Comparison of ENCODE assay signal across 8 cellular contexts in genomic region chr9:98192503-98193335, GRCh38. TPM values are rescaled to one million over a fixed set of nuclear protein-coding genes. Genes with fewer than 3 reads are reported as not detected.
DNase-seq lines count a peak whose midpoint lies in the region; ATAC-seq and TF ChIP-seq lines count a peak whose summit lies in the region.

A gene with protein sequence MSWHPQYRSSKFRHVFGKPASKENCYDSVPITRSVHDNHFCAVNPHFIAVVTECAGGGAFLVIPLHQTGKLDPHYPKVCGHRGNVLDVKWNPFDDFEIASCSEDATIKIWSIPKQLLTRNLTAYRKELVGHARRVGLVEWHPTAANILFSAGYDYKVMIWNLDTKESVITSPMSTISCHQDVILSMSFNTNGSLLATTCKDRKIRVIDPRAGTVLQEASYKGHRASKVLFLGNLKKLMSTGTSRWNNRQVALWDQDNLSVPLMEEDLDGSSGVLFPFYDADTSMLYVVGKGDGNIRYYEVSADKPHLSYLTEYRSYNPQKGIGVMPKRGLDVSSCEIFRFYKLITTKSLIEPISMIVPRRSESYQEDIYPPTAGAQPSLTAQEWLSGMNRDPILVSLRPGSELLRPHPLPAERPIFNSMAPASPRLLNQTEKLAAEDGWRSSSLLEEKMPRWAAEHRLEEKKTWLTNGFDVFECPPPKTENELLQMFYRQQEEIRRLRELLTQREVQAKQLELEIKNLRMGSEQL (minus strand): TSS chr9:98192637. CDS start chr9:98157660, 34,977 bp downstream.

- H3K4me1 Mint-ChIP-seq in activated CD8-positive, alpha-beta T cell treated with anti-CD3 and anti-CD28 coated beads for 36 hours (ENCODE audit: low read depth): peaks cover 32% of the 10 kb centered on the region

- intact Hi-C loops in activated CD8-positive, alpha-beta T cell treated with anti-CD3 and anti-CD28 coated beads for 36 hours (cut with micrococcal nuclease): loop anchor here (5.0 to 10.0 kb wide), 2 partner anchors 75 to 118 kb away; partner anchors contain the start of gene TRIM14

- H3K9me3 Mint-ChIP-seq in activated CD8-positive, alpha-beta T cell treated with anti-CD3 and anti-CD28 coated beads for 36 hours: no peaks in the 10 kb centered on the region

- peak within 1 kb of the TSS; percentile 49 for H3K27ac Mint-ChIP-seq in activated CD8-positive, alpha-beta T cell treated with anti-CD3 and anti-CD28 coated beads for 36 hours

- peak; percentile 25 for TF ChIP-seq CTCF in activated CD8-positive, alpha-beta T cell treated with anti-CD3 and anti-CD28 coated beads for 36 hours (IDR thresholded peaks at IDR 0.05)

- POLR2A ChIA-PET in activated CD8-positive, alpha-beta T cell treated with anti-CD3 and anti-CD28 coated beads for 36 hours (lab: Charles Lee): interaction anchor here (0.7 to 3.9 kb wide), 10 partner anchors 13 to 556 kb away, joined by 3 to 25 read pairs (median 3); partner anchors contain the start of genes TBC1D2 and TRIM14

- H3K36me3 Mint-ChIP-seq in activated CD8-positive, alpha-beta T cell treated with anti-CD3 and anti-CD28 coated beads for 36 hours (ENCODE audit: low read depth): no peaks in the 10 kb centered on the region

- no peaks in the 10 kb centered on the region for H3K27me3 Mint-ChIP-seq in activated CD8-positive, alpha-beta T cell treated with anti-CD3 and anti-CD28 coated beads for 36 hours

- CTCF ChIA-PET in activated CD8-positive, alpha-beta T cell treated with anti-CD3 and anti-CD28 coated beads for 36 hours (lab: Charles Lee): interaction anchor here (1.0 to 4.1 kb wide), 12 partner anchors 11 to 118 kb away, joined by 3 to 31 read pairs (median 6); partner anchors contain the start of genes TBC1D2 and TRIM14

- peak within 1 kb of the TSS; percentile 81 for H3K4me3 Mint-ChIP-seq in activated CD8-positive, alpha-beta T cell treated with anti-CD3 and anti-CD28 coated beads for 36 hours

- DNase-seq in SKM-1 treated with dmso at 0.1 percent for 144 hours (lab: John Stamatoyannopoulos, UW; ENCODE audit: unreplicated experiment) (peak; percentile 26), SKM-1 (lab: John Stamatoyannopoulos, UW; ENCODE audit: unreplicated experiment) (no peak), NCI-H526 treated with DMSO at 0.1 percent for 48 hours (lab: John Stamatoyannopoulos, UW) (peak; percentile 31), medulla oblongata (ENCODE audit: extremely low spot score) (peak; percentile 20)
- peak; percentile 81 for DNase-seq in activated CD8-positive, alpha-beta T cell treated with anti-CD3 and anti-CD28 coated beads for 36 hours
- peak; percentile 54 for DNase-seq in effector CD8-positive, alpha-beta T cell (lab: John Stamatoyannopoulos, UW)
- peak; percentile 39 to 65 (median 45) for DNase-seq in stimulated activated CD4-positive, alpha-beta T cell treated with anti-CD3 and anti-CD28 coated beads, TNF-alpha, amount 100 ng/mL, for 48 hours (ENCODE audit: low read depth in 3 of 3)

- ATAC-seq in HG03175 (IDR thresholded peaks at IDR 0.05; ENCODE audit: unreplicated experiment): peak; percentile 49
- ATAC-seq in activated CD8-positive, alpha-beta T cell treated with anti-CD3 and anti-CD28 coated beads for 36 hours: peak; percentile 80

RNA-seq across cellular contexts. Expression of the gene that starts here (rescaled TPM):
- total RNA-seq in activated CD8-positive, alpha-beta T cell treated with anti-CD3 and anti-CD28 coated beads for 36 hours: 10 to 100 TPM; 12.2 to 13.4 TPM
